In genomic region chr5:37638897-37639296, GRCh38 we compare ENCODE assay signal across 22 cellular contexts.
"Had no signal": no experiment of that assay in that cellular context is flagged by ENCODE, and none has a peak within 500 bp of the region (broad histone marks: within the 10 kb centered on the region; RNA-seq: fewer than 3 reads in every experiment).

No MANE protein-coding gene starts in this region.

- H3K36me3 ChIP-seq: ascending aorta, neural progenitor cell, ovary, tibial artery had no signal

- H3K9ac ChIP-seq: neural progenitor cell had no signal

- H2AFZ ChIP-seq: hepatocyte, neural progenitor cell had no signal

- H3K27me3 ChIP-seq: ascending aorta, hepatocyte, neural progenitor cell, ovary, tibial artery had no signal

- H3K9me3 ChIP-seq: ascending aorta, ovary, psoas muscle, tibial artery had no signal

- H3K4me2 ChIP-seq: hepatocyte, neural progenitor cell had no signal

- H3K79me2 ChIP-seq: hepatocyte had no signal

- DNase-seq: activated CD4-positive, alpha-beta T cell treated with anti-CD3 and anti-CD28 coated beads, Interleukin-2, amount 50 U/mL, for 1 hour; activated CD4-positive, CD25-positive, alpha-beta regulatory T cell treated with anti-CD3 and anti-CD28 coated beads, Interleukin-2, amount 50 U/mL, for 72 hours; activated CD8-positive, alpha-beta memory T cell treated with anti-CD3 and anti-CD28 coated beads, Interleukin-2, amount 50 U/mL, for 48 hours; activated effector memory CD4-positive, alpha-beta T cell treated with anti-CD3 and anti-CD28 coated beads, Interleukin-2, amount 50 U/mL, for 16 hours; activated naive CD4-positive, alpha-beta T cell treated with anti-CD3 and anti-CD28 coated beads, Interleukin-2, amount 50 U/mL, for 16 hours; activated T-cell treated with anti-CD3 and anti-CD28 coated beads, Interleukin-2, amount 50 U/mL, for 48 hours; cerebellar nuclear complex; effector CD8-positive, alpha-beta T cell; left cardiac atrium; mesendoderm; naive thymus-derived CD4-positive, alpha-beta T cell; ovary; psoas muscle; right cardiac atrium; stimulated activated naive CD8-positive, alpha-beta T cell treated with anti-CD3 and anti-CD28 coated beads, Interleukin-15, Interleukin-2, amounts not matched to agents 100 U/mL and 50 U/mL, for 24 hours; substantia nigra; T1000; tibial artery had no signal

- H3K4me1 ChIP-seq: ascending aorta, tibial artery had no signal

- H3K4me3 ChIP-seq: ascending aorta, hepatocyte, neural progenitor cell, ovary, psoas muscle, skin epidermis, tibial artery had no signal

- H3K27ac ChIP-seq: ascending aorta, hepatocyte, neural progenitor cell, ovary, tibial artery had no signal
